8 cellular contexts compared by ENCODE assay signal in the genomic region with DNA sequence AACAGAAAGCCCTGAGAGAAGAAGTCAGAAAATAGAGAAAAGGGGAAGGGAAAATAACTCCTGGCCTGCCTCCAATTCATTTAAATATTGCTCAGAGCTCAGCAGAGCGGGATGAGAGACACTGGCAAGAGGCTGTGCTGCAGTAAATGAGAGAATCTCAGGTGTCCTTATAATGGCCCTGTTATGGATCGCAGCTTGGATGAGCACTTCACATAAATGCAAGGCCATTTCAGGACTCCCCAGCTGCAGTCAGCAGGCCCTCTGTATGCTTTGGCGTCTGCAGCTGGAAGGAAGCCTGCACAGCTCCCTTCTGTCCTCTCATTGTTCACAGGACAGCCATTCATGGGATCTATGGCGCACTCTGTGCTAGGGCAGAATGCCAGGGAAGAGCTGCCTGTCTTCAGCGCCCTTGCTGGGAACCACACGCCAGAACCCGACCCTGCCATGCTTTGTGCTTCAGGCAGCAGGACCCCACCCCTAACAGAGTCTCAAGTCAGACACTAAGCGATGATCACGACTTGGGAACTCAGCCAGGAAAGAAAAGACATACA. TPM values are rescaled to one million over a fixed set of nuclear protein-coding genes. Genes with fewer than 3 reads are reported as not detected.
DNase-seq lines count a peak whose midpoint lies in the region; ATAC-seq and TF ChIP-seq lines count a peak whose summit lies in the region.

No MANE protein-coding gene starts in this region.

- no peaks in the 10 kb centered on the region for H3K36me3 Mint-ChIP-seq in mesothelial cell of epicardium
- H3K36me3 Mint-ChIP-seq in CD4-positive, alpha-beta T cell (ENCODE audit: low read depth): no peaks in the 10 kb centered on the region

- no peaks in the 10 kb centered on the region for H3K9me3 ChIP-seq in CD4-positive, alpha-beta T cell (ENCODE audit: control insufficient read depth, low read length)

- peak; percentile 80 for ATAC-seq in GM18867 (IDR thresholded peaks at IDR 0.05; ENCODE audit: unreplicated experiment)
- peak; percentile 75 for ATAC-seq in HG03139 (IDR thresholded peaks at IDR 0.05; ENCODE audit: unreplicated experiment)
- ATAC-seq in CD4-positive, alpha-beta T cell (ENCODE audit: poor library complexity): no peak
- no peak for ATAC-seq in activated CD4-positive, CD25-positive, alpha-beta regulatory T cell treated with anti-CD3 and anti-CD28 coated beads, Interleukin-2, amount 50 U/mL, for 24 hours
- no peak for ATAC-seq in GM21528 (IDR thresholded peaks at IDR 0.05; ENCODE audit: low FRiP score, unreplicated experiment)

- intact Hi-C loops in CD4-positive, alpha-beta T cell (cut with DNase I, micrococcal nuclease): no loop called here

- POLR2A ChIA-PET in CD4-positive, alpha-beta T cell (lab: Charles Lee): interaction anchor here (0.6 kb wide), 1 partner anchor 731 kb away, joined by 3 read pairs; no protein-coding TSS in a partner anchor

- H3K9me3 Mint-ChIP-seq in mesothelial cell of epicardium: no peaks in the 10 kb centered on the region
- H3K9me3 Mint-ChIP-seq in CD4-positive, alpha-beta T cell: no peaks in the 10 kb centered on the region

- peak; percentile 95 for DNase-seq in NCI-H69 (lab: John Stamatoyannopoulos, UW)
- peak in 1 of 2 experiments; percentile 40 for DNase-seq in mesothelial cell of epicardium (ENCODE audit: low spot score in 2 of 2, unreplicated experiment in 2 of 2)
- no peak for DNase-seq in CD4-positive, alpha-beta T cell

- TF ChIP-seq CTCF in mesothelial cell of epicardium (IDR thresholded peaks at IDR 0.05; ENCODE audit: unreplicated experiment): no peak
- TF ChIP-seq CTCF in CD4-positive, alpha-beta T cell (IDR thresholded peaks at IDR 0.05): no peak

- peak overlapping the region; percentile 82 for H3K27ac ChIP-seq in cingulate gyrus (ENCODE audit: low read depth, low read length)
- H3K27ac ChIP-seq in CD4-positive, alpha-beta T cell (ENCODE audit: low read depth, low read length): no peak overlapping the region

- H3K27me3 ChIP-seq in CD4-positive, alpha-beta T cell (ENCODE audit: control insufficient read depth, insufficient read depth, low read length): no peaks in the 10 kb centered on the region

- peak overlapping the region; percentile 76 for H3K27ac Mint-ChIP-seq in mesothelial cell of epicardium
- no peak overlapping the region for H3K27ac Mint-ChIP-seq in CD4-positive, alpha-beta T cell

- peaks cover 16% of the 10 kb centered on the region for H3K4me1 Mint-ChIP-seq in mesothelial cell of epicardium
- peaks cover 5% of the 10 kb centered on the region for H3K4me1 Mint-ChIP-seq in CD4-positive, alpha-beta T cell (ENCODE audit: low read depth)

- CTCF ChIA-PET in CD4-positive, alpha-beta T cell (lab: Charles Lee): no interaction called here

- no peaks in the 10 kb centered on the region for H3K27me3 Mint-ChIP-seq in mesothelial cell of epicardium (ENCODE audit: low read depth)
- H3K27me3 Mint-ChIP-seq in CD4-positive, alpha-beta T cell: no peaks in the 10 kb centered on the region

- peak overlapping the region; percentile 5 for H3K4me3 Mint-ChIP-seq in mesothelial cell of epicardium
- H3K4me3 Mint-ChIP-seq in CD4-positive, alpha-beta T cell: no peak overlapping the region

RNA-seq across cellular contexts. Expression of gene ABCB10, which starts 20.7 kb away (rescaled TPM):
- 14.6 to 16.7 TPM (median 16.4 TPM) in 3 replicates for total RNA-seq in mesothelial cell of epicardium
- 10 to 100 TPM in 1 of 2 experiments, 1 to 10 TPM in 1; 9.8 to 11.0 TPM for total RNA-seq in CD4-positive, alpha-beta T cell

RNA-seq across cellular contexts. Expression of gene TAF5L, which starts 46.7 kb away (rescaled TPM):
- 19.5 to 21.3 TPM (median 20.9 TPM) in 3 replicates for total RNA-seq in mesothelial cell of epicardium
- 10 to 100 TPM; 19.5 to 21.9 TPM for total RNA-seq in CD4-positive, alpha-beta T cell

RNA-seq across cellular contexts. Expression of gene URB2, which starts 46.9 kb away (rescaled TPM):
- total RNA-seq in mesothelial cell of epicardium: 11.3 to 13.1 TPM (median 11.4 TPM) in 3 replicates
- 1 to 10 TPM; 4.1 to 4.2 TPM for total RNA-seq in CD4-positive, alpha-beta T cell

Comparison
In these comparisons a context has a peak if more than half of its experiments do, and no peak if none do; other contexts are left out.
1. ATAC-seq: peak in GM18867 (single experiment) and HG03139 (single experiment); none in CD4-positive, alpha-beta T cell (single experiment), activated CD4-positive, CD25-positive, alpha-beta regulatory T cell treated with anti-CD3 and anti-CD28 coated beads, Interleukin-2, amount 50 U/mL, for 24 hours (0 of 2) and GM21528 (single experiment).